Comparison of ENCODE assay signal across 7 cellular contexts in genomic region chr15:82332711-82333602, GRCh38. TPM values are rescaled to one million over a fixed set of nuclear protein-coding genes. Genes with fewer than 3 reads are reported as not detected.
DNase-seq lines count a peak whose midpoint lies in the region; ATAC-seq, FAIRE-seq and TF ChIP-seq lines count a peak whose summit lies in the region.
"Not testable (repeated sequence)": the region's sequence is repeated elsewhere in the genome, so short reads cannot be mapped to it uniquely, and the experiment has no call there.

No MANE protein-coding gene starts in this region.

- CTCF ChIA-PET in SK-N-SH (lab: Yijun Ruan, JAX); K562 (lab: Yijun Ruan, JAX; ENCODE audit: low intra/inter-chr PET ratio): not testable (repeated sequence)

- H3K4me1 ChIP-seq in SK-N-SH (ENCODE audit: control insufficient read depth in 1 of 2, insufficient read depth in 2 of 2, low read depth in 1 of 2, low read length in 1 of 2) (peaks cover 0 to 16% of the 10 kb centered on the region in 2 experiments; a peak in 1 of 4 replicates), gastroesophageal sphincter (peaks cover 0 to 11% (median 0%) of the 10 kb centered on the region in 3 donors)
- H3K4me1 ChIP-seq in K562 (replicated peaks in 1 of 2; ENCODE audit: control insufficient read depth in 2 of 2, insufficient read depth in 2 of 2, low read length in 2 of 2); right atrium auricular region; gastrocnemius medialis: not testable (repeated sequence)

- not testable (repeated sequence) for H3K4me3 ChIP-seq in H7 (ENCODE audit: insufficient read depth, low read depth, low read length); SK-N-SH (ENCODE audit: low read depth in 2 of 2, low read length in 1 of 2); K562; gastroesophageal sphincter; right atrium auricular region; gastrocnemius medialis

- not testable (repeated sequence) for H2AFZ ChIP-seq in SK-N-SH (ENCODE audit: low read depth); K562 (ENCODE audit: low read depth, low read length)

- TF ChIP-seq CTCF in SK-N-SH (IDR thresholded peaks at IDR 0.05); K562 (IDR thresholded peaks at IDR 0.05 in 2 of 3, conservative IDR thresholded peaks at IDR 0.05 in 1 of 3; ENCODE audit: insufficient read depth in 2 of 3, low read depth in 1 of 3, low read length in 3 of 3); gastroesophageal sphincter (IDR thresholded peaks at IDR 0.05); right atrium auricular region (IDR thresholded peaks at IDR 0.05); gastrocnemius medialis (IDR thresholded peaks at IDR 0.05 in 4 of 5, conservative IDR thresholded peaks at IDR 0.05 in 1 of 5): not testable (repeated sequence)

- not testable (repeated sequence) for TF ChIP-seq EP300 in SK-N-SH (IDR thresholded peaks at IDR 0.05; ENCODE audit: borderline replicate concordance in 1 of 2, low read depth in 1 of 2, low read length in 1 of 2); K562 (IDR thresholded peaks at IDR 0.05; ENCODE audit: low read length); gastroesophageal sphincter (IDR thresholded peaks at IDR 0.05)

- not testable (repeated sequence) for ATAC-seq in K562
- ATAC-seq in gastroesophageal sphincter, result peak; percentile 69
- ATAC-seq in gastrocnemius medialis, result peak; percentile 91 to 96

- not testable (repeated sequence) for TF ChIP-seq RAD21 in SK-N-SH (IDR thresholded peaks at IDR 0.05; ENCODE audit: low read length); K562 (CRISPR knock-in tag; conservative IDR thresholded peaks at IDR 0.05 in 1 of 2, IDR thresholded peaks at IDR 0.05 in 1 of 2)

- WGBS in SK-N-SH (ENCODE audit: low lambda C conversion rate), result 90% methylated on average over 6 of the region's 13 CpGs
- 23% methylated on average over 9 of the region's 13 CpGs for WGBS in K562 (ENCODE audit: insufficient coverage, low coverage, missing lambda C conversion rate)
- no CpG with 5 or more reads among the region's 13 CpGs for WGBS in gastroesophageal sphincter (ENCODE audit: low coverage in 1 of 2), 2 donors

- not testable (repeated sequence) for H3K9me3 ChIP-seq in SK-N-SH; K562 (replicated peaks; ENCODE audit: control insufficient read depth, insufficient read depth, low read depth, low read length); gastroesophageal sphincter; right atrium auricular region; gastrocnemius medialis

- not testable (repeated sequence) for BruUV-seq in K562 (replicated peaks; lab: Mats Ljungman, UMichigan)

- in situ Hi-C loops in K562 (cut with MboI); gastrocnemius medialis (cut with MboI; ENCODE audit: low sequenced_read_pairs in 4 of 4): not testable (repeated sequence)

- not testable (repeated sequence) for H3K27me3 ChIP-seq in H7 (ENCODE audit: control insufficient read depth, insufficient read depth, low read length); SK-N-SH (ENCODE audit: insufficient read depth); K562 (ENCODE audit: control insufficient read depth in 2 of 2, insufficient read depth in 2 of 2, low read length in 2 of 2); gastroesophageal sphincter; right atrium auricular region; gastrocnemius medialis

- POLR2A ChIA-PET in SK-N-SH (lab: Yijun Ruan, JAX); K562 (lab: Yijun Ruan, JAX): not testable (repeated sequence)

- H3K36me3 ChIP-seq in H7 (replicated peaks; ENCODE audit: control insufficient read depth, insufficient read depth, low read length); SK-N-SH (replicated peaks in 1 of 2; ENCODE audit: control insufficient read depth in 1 of 2, insufficient read depth in 2 of 2, low read length in 1 of 2); K562 (ENCODE audit: control insufficient read depth, insufficient read depth, low read length); gastroesophageal sphincter; right atrium auricular region; gastrocnemius medialis: not testable (repeated sequence)

- H3K9me1 ChIP-seq in K562 (ENCODE audit: control insufficient read depth, insufficient read depth, low read length), result not testable (repeated sequence)

- not testable (repeated sequence) for TF ChIP-seq POLR2A in K562 (conservative IDR thresholded peaks at IDR 0.05); gastroesophageal sphincter (IDR thresholded peaks at IDR 0.05); gastrocnemius medialis (IDR thresholded peaks at IDR 0.05)

- H3K27ac ChIP-seq in SK-N-SH (ENCODE audit: low read depth in 2 of 2, low read length in 1 of 2) (peak overlapping the region in 1 of 2 experiments; percentile 63; a peak in 2 of 4 replicates), right atrium auricular region (peak overlapping the region; percentile 46 to 53), gastrocnemius medialis (peak overlapping the region; percentile 33 to 69 (median 54))
- not testable (repeated sequence) for H3K27ac ChIP-seq in K562 (ENCODE audit: extremely low read depth, low read depth, low read length); gastroesophageal sphincter

- DNase-seq in H7 (peak; percentile 27), SK-N-SH (peak; percentile 53), right atrium auricular region (ENCODE audit: low spot score) (peak; percentile 66), lung microvascular endothelial cell (ENCODE audit: low read depth in 2 of 2) (peak; percentile 41 to 48), gastrocnemius medialis (peak; percentile 81 to 89)
- DNase-seq in K562 (ENCODE audit: extremely low read depth in 1 of 4, low spot score in 3 of 4), result not testable (repeated sequence)

- H3K9me2 ChIP-seq in SK-N-SH, result not testable (repeated sequence)

- not testable (repeated sequence) for FAIRE-seq in K562 (lab: Jason Lieb, UNC)

- H3F3A ChIP-seq in SK-N-SH (replicated peaks; ENCODE audit: insufficient read depth), result not testable (repeated sequence)

- H3K9ac ChIP-seq in SK-N-SH; K562 (ENCODE audit: insufficient read depth in 1 of 2, low read depth in 2 of 2, low read length in 2 of 2): not testable (repeated sequence)

- not testable (repeated sequence) for H3K79me2 ChIP-seq in SK-N-SH (ENCODE audit: insufficient read depth); K562 (ENCODE audit: control insufficient read depth, insufficient read depth, low read length)

- intact Hi-C loops in K562 (cut with micrococcal nuclease); gastrocnemius medialis (cut with DNase I; ENCODE audit: low total_unique reads): not testable (repeated sequence)

- H4K20me1 ChIP-seq in SK-N-SH (ENCODE audit: insufficient read depth); K562 (replicated peaks; ENCODE audit: control insufficient read depth, insufficient read depth, low read length): not testable (repeated sequence)

- H3K4me2 ChIP-seq in SK-N-SH; K562 (ENCODE audit: insufficient read depth, low read length): not testable (repeated sequence)

RNA-seq across cellular contexts. Expression of gene GOLGA6L10, which starts 16.3 kb away (rescaled TPM):
- total RNA-seq in H7 (2014; rRNA removed; shearing (Covaris generic)), result 0.59 and 0.85 TPM in 2 replicates
- polyA plus RNA-seq in SK-N-SH (2012; rRNA removed) (0.10 and 0.18 TPM in 2 replicates), K562 (2011; rRNA removed) (4.0 and 4.1 TPM in 2 replicates), K562 (2014; fragmentation: Illumina TruSeq; extraction: Trizol) (1.5 and 2.0 TPM in 2 replicates), K562 (2014; fragmentation: Nextera tagmentation; extraction: Ambion mirVana) (under 1 TPM; 0.32 to 0.34 TPM), K562 (2014; rRNA removed) (2.7 and 7.1 TPM in 2 replicates)
- 0.07 and 0.09 TPM in 2 replicates for polyA plus RNA-seq in SK-N-SH (2012; cell fraction: cytosol; rRNA removed)
- polyA plus RNA-seq in SK-N-SH (2012; cell fraction: nucleus; rRNA removed), result 0.26 and 0.50 TPM in 2 replicates
- 10.5 and 22.9 TPM in 2 replicates for total RNA-seq in K562 (2011; cell fraction: chromatin; rRNA removed; ENCODE audit: low replicate concordance)
- 4.5 and 5.5 TPM in 2 replicates for total RNA-seq in K562 (2011; cell fraction: nucleolus; rRNA removed)
- total RNA-seq in K562 (2011; cell fraction: nucleoplasm; rRNA removed), result 22.1 and 29.5 TPM in 2 replicates
- total RNA-seq in K562 (2014; rRNA removed) (2.4 and 2.7 TPM in 2 replicates), K562 (2014; rRNA removed; fragmentation: Illumina TruSeq; extraction: Trizol) (1.9 and 3.0 TPM in 2 replicates), K562 (2015; rRNA removed; fragmentation: Illumina TruSeq; extraction: Trizol) (2.0 TPM in 2 replicates), K562 (2021) (2.2 TPM in 2 replicates), gastroesophageal sphincter (1 to 10 TPM in 1 of 4 donors, under 1 TPM in 3; 0.15 to 1.2 (median 0.87) TPM), right atrium auricular region (under 1 TPM; 0.33 to 0.35 TPM), lung microvascular endothelial cell (0.20 and 0.44 TPM in 2 replicates), gastrocnemius medialis (1 to 10 TPM in 1 of 4 donors, under 1 TPM in 3; 0.41 to 1.5 (median 0.46) TPM)
- polyA plus RNA-seq in K562 (2011; cell fraction: cytosol; rRNA removed), result 0.22 and 0.60 TPM in 2 replicates
- polyA plus RNA-seq in K562 (2011; cell fraction: nucleus; rRNA removed), result 6.1 and 8.4 TPM in 2 replicates
- 1.3 and 3.8 TPM in 2 replicates for polyA plus RNA-seq in K562 (2012)
- polyA minus RNA-seq in K562 (2011; rRNA and poly(A)+ RNA removed), result 2.1 and 2.2 TPM in 2 replicates
- 0.86 TPM in 1 of 2 replicates, not detected in the other for polyA minus RNA-seq in K562 (2011; cell fraction: cytosol; rRNA and poly(A)+ RNA removed)
- polyA minus RNA-seq in K562 (2011; cell fraction: nucleus; rRNA and poly(A)+ RNA removed), result 3.4 and 7.1 TPM in 2 replicates
